12 cellular contexts compared by ENCODE assay signal in genomic region chr11:70158201-70158600, GRCh38. TPM values are rescaled to one million over a fixed set of nuclear protein-coding genes. Genes with fewer than 3 reads are reported as not detected.
DNase-seq lines count a peak whose midpoint lies in the region; ATAC-seq and TF ChIP-seq lines count a peak whose summit lies in the region.
"Had no signal": no experiment of that assay in that cellular context is flagged by ENCODE, and none has a peak within 500 bp of the region (broad histone marks: within the 10 kb centered on the region; RNA-seq: fewer than 3 reads in every experiment).

No MANE protein-coding gene starts in this region.

- no peaks in the 10 kb centered on the region for H3K4me1 ChIP-seq in GM23338 (ENCODE audit: insufficient read depth)
- H3K4me1 ChIP-seq in iPS DF 6.9 (ENCODE audit: control insufficient read depth, insufficient read depth, low read length): no peaks in the 10 kb centered on the region
- H3K4me1 ChIP-seq: uterus had no signal

- H3K27me3 ChIP-seq in AG04450 (ENCODE audit: control insufficient read depth, insufficient read depth, low read length) (peaks cover 4% of the 10 kb centered on the region), GM23338 (ENCODE audit: insufficient read depth) (no peaks in the 10 kb centered on the region), iPS DF 6.9 (ENCODE audit: control insufficient read depth, insufficient read depth, low read length) (no peaks in the 10 kb centered on the region)
- H3K27me3 ChIP-seq: uterus had no signal

- H3K9me3 ChIP-seq in AG04450 (ENCODE audit: control insufficient read depth, insufficient read depth, low read length) (peaks cover 5% of the 10 kb centered on the region; the same call in 1 of the 2 replicates), iPS DF 6.9 (ENCODE audit: control insufficient read depth, insufficient read depth, low read length) (no peaks in the 10 kb centered on the region)
- H3K9me3 ChIP-seq: uterus had no signal

- no peaks in the 10 kb centered on the region for H4K20me1 ChIP-seq in GM23338 (replicated peaks; ENCODE audit: insufficient read depth)

- no peaks in the 10 kb centered on the region for H3F3A ChIP-seq in GM23338 (replicated peaks; ENCODE audit: low read depth)

- H3K27ac Mint-ChIP-seq in GM23338: no peak overlapping the region
- H3K27ac Mint-ChIP-seq in activated T-helper 17 cell treated with anti-CD3 and anti-CD28 coated beads, Interleukin-2, amount 50 U/mL, for 72 hours: no peak overlapping the region
- H3K27ac Mint-ChIP-seq: T-helper 2 cell treated with Interferon-gamma antibody and Interleukin-4, amounts not matched to agents 5 μg/mL and 100 μg/mL, for 36 hours had no signal

- H3K36me3 ChIP-seq in GM23338 (ENCODE audit: insufficient read depth) (no peaks in the 10 kb centered on the region), iPS DF 6.9 (ENCODE audit: control insufficient read depth, insufficient read depth, low read length) (no peaks in the 10 kb centered on the region)
- H3K36me3 ChIP-seq: uterus had no signal

- H3K9me3 Mint-ChIP-seq in GM23338: no peaks in the 10 kb centered on the region
- H3K9me3 Mint-ChIP-seq in activated T-helper 17 cell treated with anti-CD3 and anti-CD28 coated beads, Interleukin-2, amount 50 U/mL, for 72 hours: no peaks in the 10 kb centered on the region
- H3K9me3 Mint-ChIP-seq: T-helper 2 cell treated with Interferon-gamma antibody and Interleukin-4, amounts not matched to agents 5 μg/mL and 100 μg/mL, for 36 hours had no signal

- no peak overlapping the region for H3K4me3 Mint-ChIP-seq in GM23338
- H3K4me3 Mint-ChIP-seq in activated T-helper 17 cell treated with anti-CD3 and anti-CD28 coated beads, Interleukin-2, amount 50 U/mL, for 72 hours: no peak overlapping the region
- H3K4me3 Mint-ChIP-seq: T-helper 2 cell treated with Interferon-gamma antibody and Interleukin-4, amounts not matched to agents 5 μg/mL and 100 μg/mL, for 36 hours had no signal

- no peaks in the 10 kb centered on the region for H3K79me2 ChIP-seq in GM23338 (replicated peaks; ENCODE audit: insufficient read depth)

- peaks cover 4% of the 10 kb centered on the region; the same call in 1 of the 3 replicates for H3K4me1 Mint-ChIP-seq in GM23338
- H3K4me1 Mint-ChIP-seq in activated T-helper 17 cell treated with anti-CD3 and anti-CD28 coated beads, Interleukin-2, amount 50 U/mL, for 72 hours: no peaks in the 10 kb centered on the region

- H2AFZ ChIP-seq in GM23338: no peak overlapping the region

- DNase-seq in AG04450 (ENCODE audit: low read depth, low spot score) (no peak), GM23338 (ENCODE audit: low spot score) (peak; percentile 88), iPS DF 6.9 (ENCODE audit: low read depth, low spot score) (peak; percentile 54), NCI-H1417 (lab: John Stamatoyannopoulos, UW) (no peak)
- no peak for DNase-seq in activated CD4-positive, CD25-positive, alpha-beta regulatory T cell (lab: John Stamatoyannopoulos, UW)
- DNase-seq: EL; stimulated activated CD4-positive, alpha-beta T cell treated with anti-CD3 and anti-CD28 coated beads, Interleukin-12 subunit alpha, Interleukin-12 subunit beta, amount 100 ng/mL, for 4 hours had no signal

- H3K9me2 ChIP-seq in GM23338 (ENCODE audit: insufficient read depth): no peaks in the 10 kb centered on the region

- no peaks in the 10 kb centered on the region for H3K36me3 Mint-ChIP-seq in GM23338 (ENCODE audit: low read depth)
- no peaks in the 10 kb centered on the region for H3K36me3 Mint-ChIP-seq in activated T-helper 17 cell treated with anti-CD3 and anti-CD28 coated beads, Interleukin-2, amount 50 U/mL, for 72 hours (ENCODE audit: low read depth)

- H3K27ac ChIP-seq in AG04450 (ENCODE audit: low read depth, low read length) (no peak overlapping the region), GM23338 (ENCODE audit: low read depth) (no peak overlapping the region), iPS DF 6.9 (ENCODE audit: low read length) (no peak overlapping the region)
- H3K27ac ChIP-seq: uterus had no signal

- H3K27me3 Mint-ChIP-seq in GM23338 (ENCODE audit: insufficient read depth, low read depth, poor library complexity): peaks cover 13% of the 10 kb centered on the region
- no peaks in the 10 kb centered on the region for H3K27me3 Mint-ChIP-seq in activated T-helper 17 cell treated with anti-CD3 and anti-CD28 coated beads, Interleukin-2, amount 50 U/mL, for 72 hours

- peak; percentile 42 for TF ChIP-seq CTCF in AG04450 (IDR thresholded peaks at IDR 0.05; ENCODE audit: low read depth, low read length)
- peak; percentile 65 to 88 for TF ChIP-seq CTCF in GM23338 (conservative IDR thresholded peaks at IDR 0.05; ENCODE audit: low read depth in 2 of 2)

- H3K4me3 ChIP-seq in AG04450 (ENCODE audit: low read depth, low read length): no peak overlapping the region
- no peak overlapping the region for H3K4me3 ChIP-seq in GM23338
- H3K4me3 ChIP-seq in iPS DF 6.9 (ENCODE audit: low read length): no peak overlapping the region
- H3K4me3 ChIP-seq: uterus had no signal

- ATAC-seq in GM23338 (peak; percentile 97), SK-N-SH treated with all-trans-retinoic acid at 6 μM for 48 hours (peak; percentile 60), HG02678 (IDR thresholded peaks at IDR 0.05; ENCODE audit: unreplicated experiment) (no peak)
- no peak for ATAC-seq in activated T-helper 17 cell treated with anti-CD3 and anti-CD28 coated beads, Interleukin-2, amount 50 U/mL, for 72 hours (replicated peaks)

- no CpG with 5 or more reads among the region's 8 CpGs for WGBS in iPS DF 6.9 (ENCODE audit: insufficient coverage, insufficient read length)

- CTCF ChIA-PET in AG04450 (lab: Charles Lee): interaction anchor here (0.9 to 1.2 kb wide), 3 partner anchors 34 to 243 kb away, joined by 3 to 5 read pairs (median 3); no protein-coding TSS in a partner anchor

- POLR2A ChIA-PET in AG04450 (lab: Yijun Ruan, JAX): interaction anchor here (0.6 kb wide), 1 partner anchor 80 kb away, joined by 3 read pairs; no protein-coding TSS in a partner anchor

- H3K4me2 ChIP-seq in GM23338: no peak overlapping the region

TF ChIP-seq in GM23338, 12 proteins besides CTCF, POLR2A, EP300 and RAD21 (continues in another document):
- TF ChIP-seq REST (IDR thresholded peaks at IDR 0.05; ENCODE audit: unreplicated experiment): no peak

TF ChIP-seq in SK-N-SH treated with all-trans-retinoic acid at 6 μM for 48 hours, 23 proteins besides CTCF, POLR2A, EP300 and RAD21:
- no peak for TF ChIP-seq ZFP3 (CRISPR knock-in tag; IDR thresholded peaks at IDR 0.05)
- TF ChIP-seq PPARA (CRISPR knock-in tag; IDR thresholded peaks at IDR 0.05; ENCODE audit: borderline replicate concordance): no peak

RNA-seq across cellular contexts. Expression of gene FADD, which starts 44.9 kb away (rescaled TPM):
- 29.3 and 35.8 TPM in 2 replicates for polyA plus RNA-seq in AG04450 (2011; rRNA removed)
- polyA minus RNA-seq in AG04450 (2011; rRNA and poly(A)+ RNA removed): 31.5 and 40.2 TPM in 2 replicates
- 50.6 and 65.8 TPM in 2 replicates for total RNA-seq in GM23338 (2014; rRNA removed; shearing (Covaris generic))
- 19.6 and 19.7 TPM in 2 replicates for polyA plus RNA-seq in GM23338 (2016; fragmentation: Nextera tagmentation; extraction: Ambion mirVana)
- total RNA-seq in activated T-helper 17 cell treated with anti-CD3 and anti-CD28 coated beads, Interleukin-2, amount 50 U/mL, for 72 hours: 10 to 100 TPM; 25.5 to 37.1 TPM

Comparison
In these comparisons a context has a peak if more than half of its experiments do, and no peak if none do; other contexts are left out.
1. DNase-seq: peak in GM23338 (single experiment) and iPS DF 6.9 (single experiment); none in AG04450 (single experiment), NCI-H1417 (0 of 3) and activated CD4-positive, CD25-positive, alpha-beta regulatory T cell (0 of 4).
2. ATAC-seq: peak in GM23338 (single experiment) and SK-N-SH treated with all-trans-retinoic acid at 6 μM for 48 hours (single experiment); none in HG02678 (single experiment) and activated T-helper 17 cell treated with anti-CD3 and anti-CD28 coated beads, Interleukin-2, amount 50 U/mL, for 72 hours (single experiment).